Comparison of ENCODE assay signal across 10 cellular contexts in the genomic region with DNA sequence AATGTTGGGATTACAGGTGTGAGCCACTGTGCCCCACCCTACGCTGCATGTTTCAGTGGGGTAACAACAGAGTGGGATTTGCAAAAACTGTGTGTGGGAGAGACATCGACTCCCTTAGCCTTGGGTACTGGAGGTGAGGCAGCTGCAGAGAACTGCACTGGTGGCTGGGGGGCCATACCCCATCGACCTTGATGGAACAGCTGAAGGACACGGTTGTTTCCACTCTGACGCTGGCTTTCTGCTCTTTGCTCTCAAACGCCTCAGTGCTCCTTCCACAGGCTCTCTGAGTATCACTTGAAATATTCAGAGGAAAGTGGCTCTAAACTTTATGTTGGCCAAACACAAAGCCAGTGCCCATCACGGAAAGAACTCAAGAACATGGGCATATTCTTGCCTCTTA. TPM values are rescaled to one million over a fixed set of nuclear protein-coding genes. Genes with fewer than 3 reads are reported as not detected.
"Had no signal": no experiment of that assay in that cellular context is flagged by ENCODE, and none has a peak within 500 bp of the region (broad histone marks: within the 10 kb centered on the region; RNA-seq: fewer than 3 reads in every experiment).

No MANE protein-coding gene starts in this region.

- DNase-seq: GOT3, H7, HFFc6, KG1 had no signal

- ATAC-seq: HCT116 had no signal

- H3K9me3 Mint-ChIP-seq: HFFc6, IgD-negative memory B cell had no signal

- H3K4me1 ChIP-seq: HAP-1 had no signal

- H3K9me3 ChIP-seq: HAP-1 had no signal

- H3K36me3 Mint-ChIP-seq: IgD-negative memory B cell had no signal

- H3K36me3 ChIP-seq: HAP-1 had no signal

- H3K4me1 Mint-ChIP-seq: IgD-negative memory B cell had no signal

- H3K4me3 Mint-ChIP-seq: HFFc6, IgD-negative memory B cell had no signal

- FAIRE-seq: HTR-8/SVneo had no signal

- H3K27ac Mint-ChIP-seq: HFFc6, IgD-negative memory B cell had no signal

- H3K4me3 ChIP-seq: HAP-1 had no signal

RNA-seq across cellular contexts. Expression of a gene that starts 30.8 kb away (rescaled TPM):
- total RNA-seq: H4, H7, HFFc6, HT-29 had no signal
- polyA plus RNA-seq: IgD-negative memory B cell had no signal

RNA-seq across cellular contexts. Expression of a gene that starts 57.6 kb away (rescaled TPM):
- total RNA-seq: H4, H7, HT-29 had no signal
- polyA plus RNA-seq: IgD-negative memory B cell had no signal
